Comparison of ENCODE assay signal across 9 cellular contexts in genomic region chr7:50206521-50207250, GRCh38.
A peak's percentile ranks its signal among the peaks of the same experiment; 100 is the strongest.
DNase-seq lines count a peak whose midpoint lies in the region; ATAC-seq and TF ChIP-seq lines count a peak whose summit lies in the region.
"Had no signal": no experiment of that assay in that cellular context is flagged by ENCODE, and none has a peak within 500 bp of the region (broad histone marks: within the 10 kb centered on the region; RNA-seq: fewer than 3 reads in every experiment).

No MANE protein-coding gene starts in this region.

- peak in 3 of 4 donors; percentile 24 to 63 (median 39) for ATAC-seq in heart left ventricle
- ATAC-seq in activated T-helper 17 cell treated with anti-CD3 and anti-CD28 coated beads, Interleukin-2, amount 50 U/mL, for 72 hours (replicated peaks) = peak; percentile 44
- peak in 1 of 2 donors; percentile 44 for ATAC-seq in upper lobe of left lung (ENCODE audit: low FRiP score in 2 of 2)
- no peak for ATAC-seq in SK-N-SH treated with all-trans-retinoic acid at 6 μM for 48 hours

- 76 to 83% (median 81%) methylated on average over 20 of the region's 20 CpGs for WGBS in heart left ventricle, 4 donors
- 68 to 73% methylated on average over 17 to 19 of the region's 20 CpGs for WGBS in upper lobe of left lung, 2 donors
- WGBS in lower leg skin, 2 donors = 83 to 86% methylated on average over 20 of the region's 20 CpGs

- TF ChIP-seq CTCF in heart left ventricle (IDR thresholded peaks at IDR 0.05) (no peak), left ventricle myocardium inferior (IDR thresholded peaks at IDR 0.05; ENCODE audit: borderline replicate concordance) (no peak), neutrophil (IDR thresholded peaks at IDR 0.05) (no peak), upper lobe of left lung (IDR thresholded peaks at IDR 0.05) (no peak), lower leg skin (IDR thresholded peaks at IDR 0.05) (no peak)

- H3K9me3 Mint-ChIP-seq in activated T-helper 17 cell treated with anti-CD3 and anti-CD28 coated beads, Interleukin-2, amount 50 U/mL, for 72 hours = no peaks in the 10 kb centered on the region

- H3K4me1 ChIP-seq in heart left ventricle = peaks cover 0 to 48% (median 0%) of the 10 kb centered on the region in 12 donors
- peaks cover 2% of the 10 kb centered on the region for H3K4me1 ChIP-seq in left ventricle myocardium inferior
- H3K4me1 ChIP-seq in neutrophil (ENCODE audit: control insufficient read depth in 1 of 2, insufficient read depth in 1 of 2, low read depth in 1 of 2, low read length in 1 of 2) = peaks cover 64 to 67% of the 10 kb centered on the region in 2 experiments
- H3K4me1 ChIP-seq in upper lobe of left lung = peaks cover 0 to 15% (median 0%) of the 10 kb centered on the region in 4 donors

- peaks cover 66% of the 10 kb centered on the region for H3K4me1 Mint-ChIP-seq in activated T-helper 17 cell treated with anti-CD3 and anti-CD28 coated beads, Interleukin-2, amount 50 U/mL, for 72 hours

- peak overlapping the region; percentile 80 for H3K4me3 Mint-ChIP-seq in activated T-helper 17 cell treated with anti-CD3 and anti-CD28 coated beads, Interleukin-2, amount 50 U/mL, for 72 hours

- intact Hi-C loops in heart left ventricle (cut with DNase I) (loop anchor here in 8 of 10 donors (2.0 to 10.0 kb wide), 8 partner anchors 98 to 958 kb away; partner anchors contain the start of gene IKZF1 (in 1 of the 8)), left ventricle myocardium inferior (cut with micrococcal nuclease) (loop anchor here (5.0 kb wide), 1 partner anchor 211 kb away; no protein-coding TSS in a partner anchor), lower leg skin (cut with DNase I; ENCODE audit: low total_unique reads) (no loop called here)

- no peak for DNase-seq in heart left ventricle
- no peak for DNase-seq in left ventricle myocardium inferior
- DNase-seq in upper lobe of left lung = peak; percentile 10 to 67
- no peak for DNase-seq in NCI-H2107 (lab: John Stamatoyannopoulos, UW)
- no peak for DNase-seq in lower leg skin (ENCODE audit: low spot score in 2 of 2)
- DNase-seq: ACHN had no signal

- peak overlapping the region; percentile 85 for H3K27ac Mint-ChIP-seq in activated T-helper 17 cell treated with anti-CD3 and anti-CD28 coated beads, Interleukin-2, amount 50 U/mL, for 72 hours

- TF ChIP-seq EP300 in upper lobe of left lung (IDR thresholded peaks at IDR 0.05) = no peak

- H3K27me3 Mint-ChIP-seq in activated T-helper 17 cell treated with anti-CD3 and anti-CD28 coated beads, Interleukin-2, amount 50 U/mL, for 72 hours = no peaks in the 10 kb centered on the region

- H3K27ac ChIP-seq in heart left ventricle = peak overlapping the region in 1 of 12 donors; percentile 52
- no peak overlapping the region for H3K27ac ChIP-seq in left ventricle myocardium inferior (replicated peaks)
- H3K27ac ChIP-seq in neutrophil = peak overlapping the region; percentile 70
- H3K27ac ChIP-seq in upper lobe of left lung = peak overlapping the region in 1 of 4 donors; percentile 7

- no peak for TF ChIP-seq POLR2A in heart left ventricle (IDR thresholded peaks at IDR 0.05)
- TF ChIP-seq POLR2A in upper lobe of left lung (IDR thresholded peaks at IDR 0.05) = no peak
- no peak for TF ChIP-seq POLR2A in lower leg skin (IDR thresholded peaks at IDR 0.05)

- H3K36me3 ChIP-seq in heart left ventricle = no peaks in the 10 kb centered on the region
- no peaks in the 10 kb centered on the region for H3K36me3 ChIP-seq in left ventricle myocardium inferior
- H3K36me3 ChIP-seq in neutrophil = no peaks in the 10 kb centered on the region
- no peaks in the 10 kb centered on the region for H3K36me3 ChIP-seq in upper lobe of left lung

- H3K4me3 ChIP-seq in heart left ventricle = no peak overlapping the region
- H3K4me3 ChIP-seq in left ventricle myocardium inferior = no peak overlapping the region
- peak overlapping the region; percentile 10 to 22 for H3K4me3 ChIP-seq in neutrophil (ENCODE audit: low read depth in 1 of 2, low read length in 1 of 2)
- H3K4me3 ChIP-seq in upper lobe of left lung = no peak overlapping the region
- no peak overlapping the region for H3K4me3 ChIP-seq in lower leg skin (ENCODE audit: low read depth, poor library complexity, severe bottlenecking)

- peaks cover 0 to 8% (median 0%) of the 10 kb centered on the region in 9 donors for H3K27me3 ChIP-seq in heart left ventricle
- peaks cover 61% of the 10 kb centered on the region for H3K27me3 ChIP-seq in left ventricle myocardium inferior (ENCODE audit: low read depth)
- H3K27me3 ChIP-seq in neutrophil = no peaks in the 10 kb centered on the region
- H3K27me3 ChIP-seq in upper lobe of left lung = no peaks in the 10 kb centered on the region

- no peaks in the 10 kb centered on the region for H3K36me3 Mint-ChIP-seq in activated T-helper 17 cell treated with anti-CD3 and anti-CD28 coated beads, Interleukin-2, amount 50 U/mL, for 72 hours (ENCODE audit: low read depth)

- no peaks in the 10 kb centered on the region for H3K9me3 ChIP-seq in heart left ventricle
- no peaks in the 10 kb centered on the region for H3K9me3 ChIP-seq in left ventricle myocardium inferior (replicated peaks)
- no peaks in the 10 kb centered on the region for H3K9me3 ChIP-seq in neutrophil
- H3K9me3 ChIP-seq in upper lobe of left lung = no peaks in the 10 kb centered on the region

TF ChIP-seq in SK-N-SH treated with all-trans-retinoic acid at 6 μM for 48 hours, 23 proteins besides CTCF, POLR2A, EP300 and RAD21:
- TF ChIP-seq ZNF8 (CRISPR knock-in tag; IDR thresholded peaks at IDR 0.05) = no peak
- no peak for TF ChIP-seq GLIS3 (CRISPR knock-in tag; IDR thresholded peaks at IDR 0.05)
- TF ChIP-seq ZNF565 (CRISPR knock-in tag; conservative IDR thresholded peaks at IDR 0.05; ENCODE audit: low read depth) = no peak
- TF ChIP-seq ISL1 (CRISPR knock-in tag; IDR thresholded peaks at IDR 0.05) = no peak
- no peak for TF ChIP-seq TOX (CRISPR knock-in tag; IDR thresholded peaks at IDR 0.05; ENCODE audit: borderline replicate concordance)
- TF ChIP-seq RARB (CRISPR knock-in tag; IDR thresholded peaks at IDR 0.05) = no peak
- TF ChIP-seq OSR1 (CRISPR knock-in tag; IDR thresholded peaks at IDR 0.05) = no peak
- TF ChIP-seq ZFP3 (CRISPR knock-in tag; IDR thresholded peaks at IDR 0.05) = no peak
- TF ChIP-seq ESRRG (CRISPR knock-in tag; IDR thresholded peaks at IDR 0.05) = no peak
- TF ChIP-seq BACH2 (CRISPR knock-in tag; IDR thresholded peaks at IDR 0.05; ENCODE audit: borderline replicate concordance) = no peak
- no peak for TF ChIP-seq PPARA (CRISPR knock-in tag; IDR thresholded peaks at IDR 0.05; ENCODE audit: borderline replicate concordance)
- TF ChIP-seq ZFP30 (CRISPR knock-in tag; IDR thresholded peaks at IDR 0.05) = no peak
- TF ChIP-seq POU6F1 (CRISPR knock-in tag; IDR thresholded peaks at IDR 0.05; ENCODE audit: borderline replicate concordance, low read depth) = no peak
- TF ChIP-seq SNAI2 (CRISPR knock-in tag; IDR thresholded peaks at IDR 0.05) = no peak
- no peak for TF ChIP-seq CSRNP3 (CRISPR knock-in tag; IDR thresholded peaks at IDR 0.05)
- TF ChIP-seq ZC3H10 (CRISPR knock-in tag; IDR thresholded peaks at IDR 0.05) = no peak

Comparison
In these comparisons a context has a peak if more than half of its experiments do, and no peak if none do; other contexts are left out.
1. DNase-seq: peak in upper lobe of left lung (2 of 2); none in heart left ventricle (0 of 5), left ventricle myocardium inferior (single experiment), NCI-H2107 (single experiment) and lower leg skin (0 of 2).
2. H3K4me3 ChIP-seq: peak in neutrophil (2 of 2); none in heart left ventricle (0 of 12), left ventricle myocardium inferior (single experiment), upper lobe of left lung (0 of 4) and lower leg skin (single experiment).